ENCODE assay signal across 11 cellular contexts in genomic region chr14:34496007-34496678, GRCh38. TPM values are rescaled to one million over a fixed set of nuclear protein-coding genes. Genes with fewer than 3 reads are reported as not detected.
DNase-seq lines count a peak whose midpoint lies in the region; ATAC-seq and TF ChIP-seq lines count a peak whose summit lies in the region.
"Had no signal": no experiment of that assay in that cellular context is flagged by ENCODE, and none has a peak within 500 bp of the region (broad histone marks: within the 10 kb centered on the region; RNA-seq: fewer than 3 reads in every experiment).

No MANE protein-coding gene starts in this region.

- H3K9ac ChIP-seq in HUES48 (ENCODE audit: low read depth, low read length) (no peak overlapping the region), smooth muscle cell (ENCODE audit: low read depth) (no peak overlapping the region)

- H3K36me3 Mint-ChIP-seq in activated CD4-positive, alpha-beta memory T cell treated with anti-CD3 and anti-CD28 coated beads for 36 hours = no peaks in the 10 kb centered on the region

- TF ChIP-seq CTCF in dorsolateral prefrontal cortex (IDR thresholded peaks at IDR 0.05 in 54 of 56, conservative IDR thresholded peaks at IDR 0.05 in 2 of 56; ENCODE audit: low read depth in 1 of 56, partially characterized antibody in 56 of 56) = no peak
- no peak for TF ChIP-seq CTCF in lower lobe of right lung (IDR thresholded peaks at IDR 0.05)
- no peak for TF ChIP-seq CTCF in smooth muscle cell (IDR thresholded peaks at IDR 0.05; ENCODE audit: borderline replicate concordance, insufficient read depth, poor library complexity, severe bottlenecking)

- H2AFZ ChIP-seq in smooth muscle cell (ENCODE audit: low read depth) = no peak overlapping the region

- H3K4me1 ChIP-seq in HUES48 (ENCODE audit: control insufficient read depth, insufficient read depth, low read length) (peaks cover 16% of the 10 kb centered on the region), lower lobe of right lung (peaks cover 5% of the 10 kb centered on the region), smooth muscle cell (ENCODE audit: low read depth) (peaks cover 6% of the 10 kb centered on the region)

- DNase-seq in dorsolateral prefrontal cortex (peak in 1 of 10 donors; percentile 52), lower lobe of right lung (no peak), smooth muscle cell (lab: John Stamatoyannopoulos, UW; ENCODE audit: unreplicated experiment) (no peak), DMS53 treated with DMSO at 0.1 percent for 48 hours (lab: John Stamatoyannopoulos, UW; ENCODE audit: unreplicated experiment) (no peak), germinal center (ENCODE audit: low spot score) (no peak)
- DNase-seq in stimulated activated CD4-positive, alpha-beta T cell treated with anti-CD3 and anti-CD28 coated beads, Interleukin-4, amount 100 ng/mL, for 1 hour = no peak
- DNase-seq in activated CD4-positive, alpha-beta memory T cell treated with anti-CD3 and anti-CD28 coated beads for 36 hours = no peak
- DNase-seq: activated CD4-positive, alpha-beta T cell treated with anti-CD3 and anti-CD28 coated beads for 1 hour; activated naive CD4-positive, alpha-beta T cell treated with anti-CD3 and anti-CD28 coated beads, Interleukin-2, amount 50 U/mL, for 16 hours; NCI-H524 treated with DMSO at 0.1 percent for 48 hours had no signal

- no peaks in the 10 kb centered on the region for H3K27me3 Mint-ChIP-seq in activated CD4-positive, alpha-beta memory T cell treated with anti-CD3 and anti-CD28 coated beads for 36 hours

- H3K27ac ChIP-seq in HUES48 (ENCODE audit: low read depth, low read length) (peak overlapping the region; percentile 93), dorsolateral prefrontal cortex (peak overlapping the region in 36 of 59 donors; percentile 2 to 86 (median 57)), lower lobe of right lung (peak overlapping the region; percentile 61), smooth muscle cell (ENCODE audit: low read depth) (peak overlapping the region; percentile 99)

- CTCF ChIA-PET in activated CD4-positive, alpha-beta memory T cell treated with anti-CD3 and anti-CD28 coated beads for 36 hours (lab: Charles Lee) = interaction anchor here (2.8 kb wide), 1 partner anchor 165 kb away, joined by 14 read pairs; no protein-coding TSS in a partner anchor

- no peaks in the 10 kb centered on the region for H4K20me1 ChIP-seq in smooth muscle cell (ENCODE audit: low read depth)

- no peak overlapping the region for H3K4me3 Mint-ChIP-seq in activated CD4-positive, alpha-beta memory T cell treated with anti-CD3 and anti-CD28 coated beads for 36 hours

- ATAC-seq in lower lobe of right lung = peak in 1 of 2 donors; percentile 34

- no peaks in the 10 kb centered on the region for H3K79me2 ChIP-seq in smooth muscle cell (ENCODE audit: low read depth)

- H3K27ac Mint-ChIP-seq in activated CD4-positive, alpha-beta memory T cell treated with anti-CD3 and anti-CD28 coated beads for 36 hours = no peak overlapping the region

- WGBS in smooth muscle cell (ENCODE audit: low lambda C conversion rate) = 94% methylated on average over 11 of the region's 11 CpGs

- H3K4me3 ChIP-seq in HUES48 (ENCODE audit: low read depth, low read length) = peak overlapping the region; percentile 28; the same call in 1 of the 2 replicates
- peak overlapping the region in 1 of 59 donors; percentile 39 for H3K4me3 ChIP-seq in dorsolateral prefrontal cortex
- H3K4me3 ChIP-seq in lower lobe of right lung = no peak overlapping the region
- H3K4me3 ChIP-seq in smooth muscle cell = no peak overlapping the region

- H3K36me3 ChIP-seq in HUES48 (ENCODE audit: control insufficient read depth, insufficient read depth, low read length) (no peaks in the 10 kb centered on the region), lower lobe of right lung (no peaks in the 10 kb centered on the region), smooth muscle cell (ENCODE audit: low read depth) (no peaks in the 10 kb centered on the region)

- peaks cover 10% of the 10 kb centered on the region for H3F3A ChIP-seq in smooth muscle cell (ENCODE audit: low read depth)

- H3K4me1 Mint-ChIP-seq in activated CD4-positive, alpha-beta memory T cell treated with anti-CD3 and anti-CD28 coated beads for 36 hours (ENCODE audit: low read depth) = no peaks in the 10 kb centered on the region

- H3K9me3 ChIP-seq in HUES48 (ENCODE audit: control insufficient read depth, insufficient read depth, low read length) (no peaks in the 10 kb centered on the region), lower lobe of right lung (no peaks in the 10 kb centered on the region), smooth muscle cell (replicated peaks; ENCODE audit: low read depth) (no peaks in the 10 kb centered on the region)

- H3K27me3 ChIP-seq in HUES48 (ENCODE audit: control insufficient read depth, insufficient read depth, low read length) (no peaks in the 10 kb centered on the region), dorsolateral prefrontal cortex (no peaks in the 10 kb centered on the region), lower lobe of right lung (ENCODE audit: low read depth) (no peaks in the 10 kb centered on the region), smooth muscle cell (ENCODE audit: low read depth) (no peaks in the 10 kb centered on the region)

- H3K4me2 ChIP-seq in smooth muscle cell = no peak overlapping the region

- POLR2A ChIA-PET in activated CD4-positive, alpha-beta memory T cell treated with anti-CD3 and anti-CD28 coated beads for 36 hours (lab: Charles Lee) = interaction anchor here (0.8 kb wide), 1 partner anchor 13 kb away, joined by 3 read pairs; no protein-coding TSS in a partner anchor

- H3K9me3 Mint-ChIP-seq in activated CD4-positive, alpha-beta memory T cell treated with anti-CD3 and anti-CD28 coated beads for 36 hours = no peaks in the 10 kb centered on the region

- intact Hi-C loops in dorsolateral prefrontal cortex (cut with DNase I) = no loop called here
- intact Hi-C loops in lower lobe of right lung (cut with DNase I) = no loop called here
- intact Hi-C loops in activated CD4-positive, alpha-beta memory T cell treated with anti-CD3 and anti-CD28 coated beads for 36 hours (cut with micrococcal nuclease) = no loop called here

RNA-seq across cellular contexts. Expression of gene SPTSSA, which starts 34.1 kb away (rescaled TPM):
- 10 to 100 TPM in 113 of 120 experiments, 1 to 10 TPM in 7; 7.6 to 20.5 (median 12.0) TPM for total RNA-seq in dorsolateral prefrontal cortex
- total RNA-seq in lower lobe of right lung = 47.6 TPM
- 23.7 and 28.8 TPM in 2 replicates for total RNA-seq in smooth muscle cell
- 22.8 and 23.9 TPM in 2 replicates for polyA plus RNA-seq in smooth muscle cell
- 1 to 10 TPM; 8.4 to 8.9 TPM for total RNA-seq in activated CD4-positive, alpha-beta memory T cell treated with anti-CD3 and anti-CD28 coated beads for 36 hours

RNA-seq across cellular contexts. Expression of gene EAPP, which starts 43.4 kb away (rescaled TPM):
- total RNA-seq in dorsolateral prefrontal cortex (10 to 100 TPM; 16.5 to 48.5 (median 35.5) TPM), lower lobe of right lung (28.8 TPM), smooth muscle cell (45.6 and 50.3 TPM in 2 replicates)
- polyA plus RNA-seq in smooth muscle cell = 42.3 and 43.1 TPM in 2 replicates
- 10 to 100 TPM; 37.5 to 40.2 TPM for total RNA-seq in activated CD4-positive, alpha-beta memory T cell treated with anti-CD3 and anti-CD28 coated beads for 36 hours
